ENCODE assay signal across 3 cellular contexts in the genomic region with DNA sequence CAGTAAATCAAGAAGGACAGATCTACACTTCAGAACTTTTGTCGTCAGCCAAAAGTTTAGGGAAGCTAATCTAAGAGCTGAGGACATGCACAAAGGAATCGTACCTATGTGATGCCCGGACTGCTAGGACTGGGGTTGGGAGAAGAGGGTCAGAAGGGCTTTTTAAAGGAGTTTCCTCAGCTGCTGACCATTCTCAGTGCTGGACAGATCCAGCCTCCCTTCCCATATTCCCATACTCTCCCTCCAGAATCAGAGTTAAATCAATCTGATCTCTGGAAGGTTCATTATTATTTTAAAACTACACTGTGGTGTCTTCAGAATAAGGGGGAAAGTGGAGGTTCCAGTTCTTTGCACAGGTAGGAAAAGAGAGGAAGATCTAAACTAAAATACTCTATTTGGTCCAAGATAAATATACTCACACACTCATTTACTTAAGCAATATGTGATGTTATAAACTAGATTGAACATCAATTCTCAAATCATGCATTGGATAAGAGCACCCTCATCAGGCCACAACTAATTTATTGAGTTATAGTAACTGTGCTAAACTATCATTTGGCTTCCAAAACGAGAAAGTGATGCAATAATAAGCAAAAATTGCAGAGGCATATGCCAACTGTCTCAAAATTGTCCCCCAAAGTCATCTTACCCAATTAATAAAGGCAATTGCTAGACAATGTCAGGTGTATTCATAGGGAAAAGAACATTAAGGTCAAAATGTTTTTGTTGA.
TF ChIP-seq lines count a peak whose summit lies in the region.

No MANE protein-coding gene starts in this region.

TF ChIP-seq in SK-N-SH, 30 proteins besides CTCF, POLR2A, EP300 and RAD21:
- TF ChIP-seq REST (IDR thresholded peaks at IDR 0.05; ENCODE audit: low read depth, low read length) (0 out of 2 replicates have a peak, but pooled peaks have one; percentile 20), FOSL2 (IDR thresholded peaks at IDR 0.05; ENCODE audit: borderline replicate concordance, low read depth) (no peak), ELF1 (IDR thresholded peaks at IDR 0.05) (no peak)
TF ChIP-seq in SK-N-SH: peak in this region for 1.

TF ChIP-seq in SK-N-SH treated with all-trans-retinoic acid at 6 μM for 48 hours, 23 proteins besides CTCF, POLR2A, EP300 and RAD21 (continued from another document):
- TF ChIP-seq SNAI2 (CRISPR knock-in tag; IDR thresholded peaks at IDR 0.05) = no peak
- TF ChIP-seq POU6F1 (CRISPR knock-in tag; IDR thresholded peaks at IDR 0.05; ENCODE audit: borderline replicate concordance, low read depth) = no peak
- no peak for TF ChIP-seq ARNTL (CRISPR knock-in tag; IDR thresholded peaks at IDR 0.05; ENCODE audit: borderline replicate concordance, low read depth)
- TF ChIP-seq ZNF565 (CRISPR knock-in tag; conservative IDR thresholded peaks at IDR 0.05; ENCODE audit: low read depth) = no peak
- TF ChIP-seq CREB5 (CRISPR knock-in tag; IDR thresholded peaks at IDR 0.05; ENCODE audit: low read depth) = no peak
- TF ChIP-seq GLIS3 (CRISPR knock-in tag; IDR thresholded peaks at IDR 0.05) = no peak

TF ChIP-seq in HCT116, 20 proteins besides CTCF, POLR2A, EP300 and RAD21 (continued from another document):
- no peak for TF ChIP-seq ELF1 (IDR thresholded peaks at IDR 0.05; ENCODE audit: borderline replicate concordance, low read depth)
- TF ChIP-seq REST (IDR thresholded peaks at IDR 0.05; ENCODE audit: low read depth) = peak; percentile 29
- TF ChIP-seq CBX3 (IDR thresholded peaks at IDR 0.05; ENCODE audit: low read depth) = no peak
- no peak for TF ChIP-seq POLR2AphosphoS5 (IDR thresholded peaks at IDR 0.05; ENCODE audit: low read depth, low read length)
- TF ChIP-seq YY1 (IDR thresholded peaks at IDR 0.05; ENCODE audit: extremely low read depth, insufficient replicate concordance, low read depth, low read length) = no peak
